In genomic region chr1:31593770-31594632, GRCh38 we compare ENCODE assay signal across 1 cellular context.
TF ChIP-seq lines count a peak whose summit lies in the region.

No MANE protein-coding gene starts in this region.

TF ChIP-seq in HCT116, 20 proteins besides CTCF, POLR2A, EP300 and RAD21:
- TF ChIP-seq YY1 (IDR thresholded peaks at IDR 0.05; ENCODE audit: extremely low read depth, insufficient replicate concordance, low read depth, low read length) = peak; percentile 58
- TF ChIP-seq ZBTB33 (IDR thresholded peaks at IDR 0.05; ENCODE audit: extremely low read depth, insufficient replicate concordance, low read length) = no peak
